In genomic region chr5:147455822-147456221, GRCh38 we compare ENCODE assay signal across 12 cellular contexts. TPM values are rescaled to one million over a fixed set of nuclear protein-coding genes. Genes with fewer than 3 reads are reported as not detected.
A peak's percentile ranks its signal among the peaks of the same experiment; 100 is the strongest.
DNase-seq lines count a peak whose midpoint lies in the region; ATAC-seq, FAIRE-seq and TF ChIP-seq lines count a peak whose summit lies in the region.
"Had no signal": no experiment of that assay in that cellular context is flagged by ENCODE, and none has a peak within 500 bp of the region (broad histone marks: within the 10 kb centered on the region; RNA-seq: fewer than 3 reads in every experiment).

No MANE protein-coding gene starts in this region.

- WGBS in smooth muscle cell (ENCODE audit: low lambda C conversion rate) = 40% methylated on average over 1 of the region's 1 CpG

- ATAC-seq in HG03439 (IDR thresholded peaks at IDR 0.05; ENCODE audit: unreplicated experiment) (no peak), GM18502 (IDR thresholded peaks at IDR 0.05; ENCODE audit: poor library complexity, unreplicated experiment) (no peak)
- ATAC-seq: activated CD8-positive, alpha-beta memory T cell treated with anti-CD3 and anti-CD28 coated beads, Interleukin-2, amount 10 ng/mL, durations not matched to agents 7 days and 5 days had no signal

- DNase-seq in HFF-Myc (ENCODE audit: extremely low read depth, low read depth) = peak; percentile 37
- peak; percentile 56 for DNase-seq in RPMI7951 (ENCODE audit: low read depth)
- peak; percentile 45 to 69 for DNase-seq in foreskin fibroblast
- DNase-seq in smooth muscle cell (lab: John Stamatoyannopoulos, UW; ENCODE audit: unreplicated experiment) = no peak
- DNase-seq in GM12891 (ENCODE audit: insufficient read length, low spot score) = no peak
- DNase-seq: activated CD8-positive, alpha-beta memory T cell treated with anti-CD3 and anti-CD28 coated beads, Interleukin-2, amount 10 ng/mL, durations not matched to agents 7 days and 5 days; activated naive CD4-positive, alpha-beta T cell treated with Interleukin-2 at 50 U/mL for 16 hours; immature natural killer cell; stimulated activated naive CD4-positive, alpha-beta T cell had no signal

- H3K27me3 ChIP-seq in smooth muscle cell (ENCODE audit: low read depth) = no peaks in the 10 kb centered on the region

- H3K79me2 ChIP-seq in smooth muscle cell (ENCODE audit: low read depth) = peaks cover 38% of the 10 kb centered on the region

- H3K4me3 ChIP-seq in HFF-Myc (replicated peaks; ENCODE audit: low read depth, low read length) = no peak overlapping the region
- peak overlapping the region in 1 of 2 donors; percentile 4 for H3K4me3 ChIP-seq in foreskin fibroblast (ENCODE audit: low read depth in 1 of 2, low read length in 2 of 2)
- no peak overlapping the region for H3K4me3 ChIP-seq in smooth muscle cell

- H3K4me1 ChIP-seq in smooth muscle cell (ENCODE audit: low read depth) = peaks cover 41% of the 10 kb centered on the region

- H3F3A ChIP-seq in smooth muscle cell (ENCODE audit: low read depth) = peaks cover 9% of the 10 kb centered on the region

- TF ChIP-seq CTCF in HFF-Myc (IDR thresholded peaks at IDR 0.05; ENCODE audit: low read depth, low read length, missing control alignments) = no peak
- TF ChIP-seq CTCF in foreskin fibroblast (IDR thresholded peaks at IDR 0.05; ENCODE audit: low read depth, low read length) = no peak
- no peak for TF ChIP-seq CTCF in smooth muscle cell (IDR thresholded peaks at IDR 0.05; ENCODE audit: borderline replicate concordance, insufficient read depth, poor library complexity, severe bottlenecking)

- H3K27ac ChIP-seq in smooth muscle cell (ENCODE audit: low read depth) = peak overlapping the region; percentile 71

- no peak overlapping the region for H2AFZ ChIP-seq in smooth muscle cell (ENCODE audit: low read depth)

- H3K36me3 ChIP-seq in smooth muscle cell (ENCODE audit: low read depth) = no peaks in the 10 kb centered on the region

- peaks cover 5% of the 10 kb centered on the region for H4K20me1 ChIP-seq in smooth muscle cell (ENCODE audit: low read depth)

- no peaks in the 10 kb centered on the region for H3K9me3 ChIP-seq in smooth muscle cell (replicated peaks; ENCODE audit: low read depth)

- TF ChIP-seq POLR2A in GM12891 (IDR thresholded peaks at IDR 0.05; ENCODE audit: low read depth, low read length) = no peak

- H3K4me2 ChIP-seq in smooth muscle cell = peak overlapping the region; percentile 92

- H3K9ac ChIP-seq in smooth muscle cell (ENCODE audit: low read depth) = no peak overlapping the region

- no peak for FAIRE-seq in GM12891 (lab: Jason Lieb, UNC)
- FAIRE-seq: HTR-8/SVneo had no signal

TF ChIP-seq in GM12891, 5 proteins besides CTCF, POLR2A, EP300 and RAD21:
- TF ChIP-seq TAF1 (IDR thresholded peaks at IDR 0.05; ENCODE audit: low read depth, low read length) = no peak
- TF ChIP-seq SPI1 (IDR thresholded peaks at IDR 0.05; ENCODE audit: low read depth, low read length) = no peak
- no peak for TF ChIP-seq POU2F2 (IDR thresholded peaks at IDR 0.05; ENCODE audit: low read depth, low read length)
- TF ChIP-seq PAX5 (IDR thresholded peaks at IDR 0.05; ENCODE audit: insufficient read depth, low read length, severe bottlenecking) = no peak
- no peak for TF ChIP-seq POLR2AphosphoS5 (IDR thresholded peaks at IDR 0.05; ENCODE audit: low read depth, low read length)
TF ChIP-seq in GM12891: peak in this region for 0.

RNA-seq across cellular contexts. Expression of gene DPYSL3, which starts 54.0 kb away (rescaled TPM):
- 191 and 198 TPM in 2 replicates for total RNA-seq in RPMI7951 (2014; rRNA removed; shearing (Covaris generic))
- total RNA-seq in smooth muscle cell = 121 and 124 TPM in 2 replicates
- polyA plus RNA-seq in smooth muscle cell = 63.8 and 65.5 TPM in 2 replicates
- 0.12 TPM for polyA plus RNA-seq in GM12891 (2012; ENCODE audit: low read depth, missing spikeins)
- polyA plus RNA-seq: immature natural killer cell had no signal

Comparison
In these comparisons a context has a peak if more than half of its experiments do, and no peak if none do; other contexts are left out.
1. DNase-seq: peak in HFF-Myc (single experiment), RPMI7951 (single experiment) and foreskin fibroblast (2 of 2); none in smooth muscle cell (single experiment) and GM12891 (single experiment).